In genomic region chr12:8912910-8913309, GRCh38 we compare ENCODE assay signal across 8 cellular contexts. TPM values are rescaled to one million over a fixed set of nuclear protein-coding genes. Genes with fewer than 3 reads are reported as not detected.
DNase-seq lines count a peak whose midpoint lies in the region; ATAC-seq and TF ChIP-seq lines count a peak whose summit lies in the region.

No MANE protein-coding gene starts in this region.

- no peak overlapping the region for H3K18ac ChIP-seq in trophoblast cell (ENCODE audit: low read length)

- no peaks in the 10 kb centered on the region for H3K36me3 Mint-ChIP-seq in activated naive CD4-positive, alpha-beta T cell treated with anti-CD3 and anti-CD28 coated beads, Interleukin-2, amount 50 U/mL, for 24 hours
- H3K36me3 Mint-ChIP-seq in activated naive CD4-positive, alpha-beta T cell treated with anti-CD3 and anti-CD28 coated beads for 36 hours (ENCODE audit: low read depth): no peaks in the 10 kb centered on the region

- H3K9me3 ChIP-seq in trophoblast cell (ENCODE audit: insufficient read depth, low read depth, low read length): no peaks in the 10 kb centered on the region

- ATAC-seq in HG03135 (IDR thresholded peaks at IDR 0.05; ENCODE audit: unreplicated experiment): no peak

- H3K36me3 ChIP-seq in trophoblast cell (ENCODE audit: control insufficient read depth in 1 of 2, insufficient read depth in 2 of 2, low read length in 2 of 2): no peaks in the 10 kb centered on the region

- H3K4me1 Mint-ChIP-seq in activated naive CD4-positive, alpha-beta T cell treated with anti-CD3 and anti-CD28 coated beads, Interleukin-2, amount 50 U/mL, for 24 hours: peaks cover 16% of the 10 kb centered on the region
- peaks cover 15% of the 10 kb centered on the region for H3K4me1 Mint-ChIP-seq in activated naive CD4-positive, alpha-beta T cell treated with anti-CD3 and anti-CD28 coated beads for 36 hours (ENCODE audit: low read depth)

- no peak overlapping the region for H2BK12ac ChIP-seq in trophoblast cell (ENCODE audit: low read length)

- no peak overlapping the region for H4K91ac ChIP-seq in trophoblast cell (ENCODE audit: low read depth, low read length)

- H3K27me3 ChIP-seq in trophoblast cell (ENCODE audit: insufficient read depth, low read length): no peaks in the 10 kb centered on the region

- H3K79me2 ChIP-seq in trophoblast cell (ENCODE audit: control insufficient read depth, insufficient read depth, low read length, poor library complexity): peaks cover 7% of the 10 kb centered on the region

- intact Hi-C loops in activated naive CD4-positive, alpha-beta T cell treated with anti-CD3 and anti-CD28 coated beads for 36 hours (cut with micrococcal nuclease): no loop called here

- no peak overlapping the region for H4K8ac ChIP-seq in trophoblast cell (ENCODE audit: low read depth, low read length)

- peak overlapping the region; percentile 47 for H3K4me2 ChIP-seq in trophoblast cell (ENCODE audit: low read length)

- H2AFZ ChIP-seq in trophoblast cell (ENCODE audit: insufficient read depth, low read length, poor library complexity): no peak overlapping the region

- no peak overlapping the region for H3K4ac ChIP-seq in trophoblast cell (ENCODE audit: low read depth, low read length)

- no peak overlapping the region for H4K12ac ChIP-seq in trophoblast cell (ENCODE audit: low read depth, low read length)

- peak; percentile 34 for TF ChIP-seq CTCF in epithelial cell of proximal tubule (conservative IDR thresholded peaks at IDR 0.05; ENCODE audit: low read depth, low read length)

- H2BK5ac ChIP-seq in trophoblast cell (ENCODE audit: low read depth, low read length, poor library complexity): no peak overlapping the region

- no peak overlapping the region for H3K23ac ChIP-seq in trophoblast cell (ENCODE audit: low read length)

- no peak overlapping the region for H3K14ac ChIP-seq in trophoblast cell (ENCODE audit: low read length)

- H3K27me3 Mint-ChIP-seq in activated naive CD4-positive, alpha-beta T cell treated with anti-CD3 and anti-CD28 coated beads, Interleukin-2, amount 50 U/mL, for 24 hours: no peaks in the 10 kb centered on the region
- H3K27me3 Mint-ChIP-seq in activated naive CD4-positive, alpha-beta T cell treated with anti-CD3 and anti-CD28 coated beads for 36 hours (ENCODE audit: low read depth): no peaks in the 10 kb centered on the region

- H3K79me1 ChIP-seq in trophoblast cell (ENCODE audit: low read length): peaks cover 10% of the 10 kb centered on the region

- H3K4me3 ChIP-seq in epithelial cell of proximal tubule (ENCODE audit: low read depth, low read length): peak overlapping the region; percentile 82
- H3K4me3 ChIP-seq in trophoblast cell (ENCODE audit: low read depth, low read length): no peak overlapping the region

- H3K9me3 Mint-ChIP-seq in activated naive CD4-positive, alpha-beta T cell treated with anti-CD3 and anti-CD28 coated beads, Interleukin-2, amount 50 U/mL, for 24 hours: no peaks in the 10 kb centered on the region
- H3K9me3 Mint-ChIP-seq in activated naive CD4-positive, alpha-beta T cell treated with anti-CD3 and anti-CD28 coated beads for 36 hours: no peaks in the 10 kb centered on the region

- DNase-seq in activated naive CD4-positive, alpha-beta T cell treated with anti-CD3 and anti-CD28 coated beads for 36 hours: no peak
- DNase-seq in NCI-H774 (lab: John Stamatoyannopoulos, UW): peak; percentile 13
- DNase-seq in epithelial cell of proximal tubule (ENCODE audit: low read depth): no peak
- DNase-seq in trophoblast cell: peak; percentile 91 to 95
- no peak for DNase-seq in NCI-H1694 (lab: John Stamatoyannopoulos, UW)
- DNase-seq in stimulated activated naive CD4-positive, alpha-beta T cell treated with Interleukin-2 at 50 U/mL for 16 hours (lab: John Stamatoyannopoulos, UW): no peak

- no CpG with 5 or more reads among the region's 9 CpGs for WGBS in trophoblast cell (ENCODE audit: extremely low coverage, insufficient coverage, insufficient read length)

- H3K4me1 ChIP-seq in trophoblast cell (ENCODE audit: control insufficient read depth in 1 of 2, insufficient read depth in 2 of 2, low read length in 2 of 2): peaks cover 3% of the 10 kb centered on the region in 2 experiments

- H3K4me3 Mint-ChIP-seq in activated naive CD4-positive, alpha-beta T cell treated with anti-CD3 and anti-CD28 coated beads, Interleukin-2, amount 50 U/mL, for 24 hours: peak overlapping the region; percentile 94
- no peak overlapping the region for H3K4me3 Mint-ChIP-seq in activated naive CD4-positive, alpha-beta T cell treated with anti-CD3 and anti-CD28 coated beads for 36 hours

- no peak overlapping the region for H3K27ac ChIP-seq in trophoblast cell (ENCODE audit: low read depth, low read length)

- no peak overlapping the region for H3K9ac ChIP-seq in trophoblast cell (ENCODE audit: low read length)

- H2BK120ac ChIP-seq in trophoblast cell (ENCODE audit: insufficient read depth, low read length, poor library complexity): no peak overlapping the region

- no peak overlapping the region for H3K27ac Mint-ChIP-seq in activated naive CD4-positive, alpha-beta T cell treated with anti-CD3 and anti-CD28 coated beads, Interleukin-2, amount 50 U/mL, for 24 hours
- H3K27ac Mint-ChIP-seq in activated naive CD4-positive, alpha-beta T cell treated with anti-CD3 and anti-CD28 coated beads for 36 hours: no peak overlapping the region

- H2AK5ac ChIP-seq in trophoblast cell (ENCODE audit: low read length): no peak overlapping the region

- CTCF ChIA-PET in activated naive CD4-positive, alpha-beta T cell treated with anti-CD3 and anti-CD28 coated beads for 36 hours (lab: Charles Lee): interaction anchor here (0.6 to 2.0 kb wide), 10 partner anchors 33 to 237 kb away, joined by 3 to 11 read pairs (median 4); partner anchors contain the start of gene M6PR

RNA-seq across cellular contexts. Expression of gene PHC1, which starts 1.4 kb away (rescaled TPM):
- 10 to 100 TPM; 24.4 to 26.5 TPM for total RNA-seq in activated naive CD4-positive, alpha-beta T cell treated with anti-CD3 and anti-CD28 coated beads for 36 hours
- 24.4 and 31.0 TPM in 2 replicates for total RNA-seq in epithelial cell of proximal tubule
- polyA plus RNA-seq in trophoblast cell (2013): 79.9 and 84.1 TPM in 2 replicates

RNA-seq across cellular contexts. Expression of gene M6PR, which starts 36.5 kb away (rescaled TPM):
- 100 to 1,000 TPM; 139 to 140 TPM for total RNA-seq in activated naive CD4-positive, alpha-beta T cell treated with anti-CD3 and anti-CD28 coated beads for 36 hours
- total RNA-seq in epithelial cell of proximal tubule: 114 and 118 TPM in 2 replicates
- 98.8 and 99.1 TPM in 2 replicates for polyA plus RNA-seq in trophoblast cell (2013)

Comparison
In these comparisons a context has a peak if more than half of its experiments do, and no peak if none do; other contexts are left out.
1. DNase-seq: peak in NCI-H774 (single experiment) and trophoblast cell (2 of 2); none in activated naive CD4-positive, alpha-beta T cell treated with anti-CD3 and anti-CD28 coated beads for 36 hours (single experiment), epithelial cell of proximal tubule (single experiment), NCI-H1694 (single experiment) and stimulated activated naive CD4-positive, alpha-beta T cell treated with Interleukin-2 at 50 U/mL for 16 hours (single experiment).